1 cellular context compared by ENCODE assay signal in the genomic region with DNA sequence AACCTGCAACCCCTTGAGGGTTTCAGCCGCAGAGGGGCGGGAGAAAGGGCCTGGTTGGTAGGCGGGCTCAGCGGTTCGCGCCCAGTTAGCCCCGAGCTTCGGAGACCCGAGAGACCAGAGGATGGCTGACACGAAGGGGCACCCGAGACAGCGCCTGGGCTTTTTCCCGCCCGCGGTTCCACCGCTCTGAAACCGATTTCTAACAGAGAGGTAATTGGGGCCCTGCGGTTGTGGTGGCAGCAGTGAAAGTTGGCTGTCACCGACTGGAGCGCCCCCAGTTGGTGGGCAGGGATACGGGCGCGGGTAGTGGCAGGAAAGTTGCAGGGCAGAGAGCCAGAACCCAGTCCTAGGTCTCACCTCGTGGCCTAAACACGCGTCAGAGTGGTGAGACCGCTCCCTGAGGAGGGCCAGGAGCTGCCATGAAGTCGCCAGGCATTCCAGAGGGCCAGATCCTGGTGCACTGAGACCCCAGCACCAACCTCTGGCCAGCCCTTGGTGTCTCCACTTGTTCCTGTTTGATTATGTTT.
TF ChIP-seq lines count a peak whose summit lies in the region.

No MANE protein-coding gene starts in this region.

TF ChIP-seq in GM12878, 131 proteins besides CTCF, POLR2A, EP300 and RAD21 (continued from another document and continues in another):
- TF ChIP-seq, protein P1, sequence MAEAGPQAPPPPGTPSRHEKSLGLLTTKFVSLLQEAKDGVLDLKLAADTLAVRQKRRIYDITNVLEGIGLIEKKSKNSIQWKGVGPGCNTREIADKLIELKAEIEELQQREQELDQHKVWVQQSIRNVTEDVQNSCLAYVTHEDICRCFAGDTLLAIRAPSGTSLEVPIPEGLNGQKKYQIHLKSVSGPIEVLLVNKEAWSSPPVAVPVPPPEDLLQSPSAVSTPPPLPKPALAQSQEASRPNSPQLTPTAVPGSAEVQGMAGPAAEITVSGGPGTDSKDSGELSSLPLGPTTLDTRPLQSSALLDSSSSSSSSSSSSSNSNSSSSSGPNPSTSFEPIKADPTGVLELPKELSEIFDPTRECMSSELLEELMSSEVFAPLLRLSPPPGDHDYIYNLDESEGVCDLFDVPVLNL (IDR thresholded peaks at IDR 0.05; ENCODE audit: low read depth, low read length), result peak; percentile 76
- TF ChIP-seq NRF1 (conservative IDR thresholded peaks at IDR 0.05; ENCODE audit: low read depth, low read length) (no peak), CHD1 (IDR thresholded peaks at IDR 0.05; ENCODE audit: low read depth, low read length) (no peak), SIN3A (IDR thresholded peaks at IDR 0.05; ENCODE audit: low read depth, low read length) (no peak), WRNIP1 (IDR thresholded peaks at IDR 0.05; ENCODE audit: borderline replicate concordance, low read depth, low read length) (no peak), SRF (IDR thresholded peaks at IDR 0.05; ENCODE audit: low read depth in 2 of 2, low read length in 2 of 2) (no peak), IKZF2 (IDR thresholded peaks at IDR 0.05) (peak; percentile 90 to 94), BACH1 (IDR thresholded peaks at IDR 0.05; ENCODE audit: borderline replicate concordance) (peak; percentile 69; the same call in 1 of the 2 replicates), SMARCA5 (IDR thresholded peaks at IDR 0.05) (peak; percentile 90; the same call in 1 of the 2 replicates), MTA2 (IDR thresholded peaks at IDR 0.05; ENCODE audit: low read depth) (peak; percentile 96), HDAC2 (IDR thresholded peaks at IDR 0.05) (no peak), MYB (IDR thresholded peaks at IDR 0.05; ENCODE audit: borderline replicate concordance, low read depth, low read length) (no peak), POU2F2 (IDR thresholded peaks at IDR 0.05; ENCODE audit: borderline replicate concordance, low read depth, low read length) (peak; percentile 76; the same call in 2 of the 3 replicates), ZNF622 (IDR thresholded peaks at IDR 0.05) (no peak), YY1 (IDR thresholded peaks at IDR 0.05; ENCODE audit: low read depth, low read length) (0 out of 2 replicates have a peak, but pooled peaks have one; percentile 19), BCL11A (IDR thresholded peaks at IDR 0.05; ENCODE audit: low read depth, low read length) (peak; percentile 76; the same call in 1 of the 2 replicates), TBL1XR1 (IDR thresholded peaks at IDR 0.05; ENCODE audit: low read depth, low read length) (peak; percentile 75), NFIC (IDR thresholded peaks at IDR 0.05; ENCODE audit: low read depth, low read length) (peak; percentile 27; the same call in 1 of the 2 replicates), BHLHE40 (IDR thresholded peaks at IDR 0.05; ENCODE audit: borderline replicate concordance in 1 of 2, low read depth in 2 of 2, low read length in 1 of 2) (peak; percentile 60 to 83; a peak in 2 of 4 replicates), HCFC1 (IDR thresholded peaks at IDR 0.05; ENCODE audit: low read length) (no peak; the same call in 1 of the 2 replicates), SMAD5 (IDR thresholded peaks at IDR 0.05; ENCODE audit: low read depth) (0 out of 2 replicates have a peak, but pooled peaks have one; percentile 24), YBX1 (IDR thresholded peaks at IDR 0.05) (no peak), GATAD2B (conservative IDR thresholded peaks at IDR 0.05; ENCODE audit: low read depth) (peak; percentile 81), MEF2A (IDR thresholded peaks at IDR 0.05; ENCODE audit: insufficient read depth, low read depth, low read length) (no peak)
- TF ChIP-seq, protein P2, sequence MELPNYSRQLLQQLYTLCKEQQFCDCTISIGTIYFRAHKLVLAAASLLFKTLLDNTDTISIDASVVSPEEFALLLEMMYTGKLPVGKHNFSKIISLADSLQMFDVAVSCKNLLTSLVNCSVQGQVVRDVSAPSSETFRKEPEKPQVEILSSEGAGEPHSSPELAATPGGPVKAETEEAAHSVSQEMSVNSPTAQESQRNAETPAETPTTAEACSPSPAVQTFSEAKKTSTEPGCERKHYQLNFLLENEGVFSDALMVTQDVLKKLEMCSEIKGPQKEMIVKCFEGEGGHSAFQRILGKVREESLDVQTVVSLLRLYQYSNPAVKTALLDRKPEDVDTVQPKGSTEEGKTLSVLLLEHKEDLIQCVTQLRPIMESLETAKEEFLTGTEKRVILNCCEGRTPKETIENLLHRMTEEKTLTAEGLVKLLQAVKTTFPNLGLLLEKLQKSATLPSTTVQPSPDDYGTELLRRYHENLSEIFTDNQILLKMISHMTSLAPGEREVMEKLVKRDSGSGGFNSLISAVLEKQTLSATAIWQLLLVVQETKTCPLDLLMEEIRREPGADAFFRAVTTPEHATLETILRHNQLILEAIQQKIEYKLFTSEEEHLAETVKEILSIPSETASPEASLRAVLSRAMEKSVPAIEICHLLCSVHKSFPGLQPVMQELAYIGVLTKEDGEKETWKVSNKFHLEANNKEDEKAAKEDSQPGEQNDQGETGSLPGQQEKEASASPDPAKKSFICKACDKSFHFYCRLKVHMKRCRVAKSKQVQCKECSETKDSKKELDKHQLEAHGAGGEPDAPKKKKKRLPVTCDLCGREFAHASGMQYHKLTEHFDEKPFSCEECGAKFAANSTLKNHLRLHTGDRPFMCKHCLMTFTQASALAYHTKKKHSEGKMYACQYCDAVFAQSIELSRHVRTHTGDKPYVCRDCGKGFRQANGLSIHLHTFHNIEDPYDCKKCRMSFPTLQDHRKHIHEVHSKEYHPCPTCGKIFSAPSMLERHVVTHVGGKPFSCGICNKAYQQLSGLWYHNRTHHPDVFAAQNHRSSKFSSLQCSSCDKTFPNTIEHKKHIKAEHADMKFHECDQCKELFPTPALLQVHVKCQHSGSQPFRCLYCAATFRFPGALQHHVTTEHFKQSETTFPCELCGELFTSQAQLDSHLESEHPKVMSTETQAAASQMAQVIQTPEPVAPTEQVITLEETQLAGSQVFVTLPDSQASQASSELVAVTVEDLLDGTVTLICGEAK (IDR thresholded peaks at IDR 0.05; ENCODE audit: borderline replicate concordance), result peak; percentile 51; the same call in 1 of the 2 replicates
- TF ChIP-seq, protein P3, sequence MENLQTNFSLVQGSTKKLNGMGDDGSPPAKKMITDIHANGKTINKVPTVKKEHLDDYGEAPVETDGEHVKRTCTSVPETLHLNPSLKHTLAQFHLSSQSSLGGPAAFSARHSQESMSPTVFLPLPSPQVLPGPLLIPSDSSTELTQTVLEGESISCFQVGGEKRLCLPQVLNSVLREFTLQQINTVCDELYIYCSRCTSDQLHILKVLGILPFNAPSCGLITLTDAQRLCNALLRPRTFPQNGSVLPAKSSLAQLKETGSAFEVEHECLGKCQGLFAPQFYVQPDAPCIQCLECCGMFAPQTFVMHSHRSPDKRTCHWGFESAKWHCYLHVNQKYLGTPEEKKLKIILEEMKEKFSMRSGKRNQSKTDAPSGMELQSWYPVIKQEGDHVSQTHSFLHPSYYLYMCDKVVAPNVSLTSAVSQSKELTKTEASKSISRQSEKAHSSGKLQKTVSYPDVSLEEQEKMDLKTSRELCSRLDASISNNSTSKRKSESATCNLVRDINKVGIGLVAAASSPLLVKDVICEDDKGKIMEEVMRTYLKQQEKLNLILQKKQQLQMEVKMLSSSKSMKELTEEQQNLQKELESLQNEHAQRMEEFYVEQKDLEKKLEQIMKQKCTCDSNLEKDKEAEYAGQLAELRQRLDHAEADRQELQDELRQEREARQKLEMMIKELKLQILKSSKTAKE (IDR thresholded peaks at IDR 0.05; ENCODE audit: low read depth, poor library complexity, severe bottlenecking), result peak; percentile 95
- TF ChIP-seq, protein P4, sequence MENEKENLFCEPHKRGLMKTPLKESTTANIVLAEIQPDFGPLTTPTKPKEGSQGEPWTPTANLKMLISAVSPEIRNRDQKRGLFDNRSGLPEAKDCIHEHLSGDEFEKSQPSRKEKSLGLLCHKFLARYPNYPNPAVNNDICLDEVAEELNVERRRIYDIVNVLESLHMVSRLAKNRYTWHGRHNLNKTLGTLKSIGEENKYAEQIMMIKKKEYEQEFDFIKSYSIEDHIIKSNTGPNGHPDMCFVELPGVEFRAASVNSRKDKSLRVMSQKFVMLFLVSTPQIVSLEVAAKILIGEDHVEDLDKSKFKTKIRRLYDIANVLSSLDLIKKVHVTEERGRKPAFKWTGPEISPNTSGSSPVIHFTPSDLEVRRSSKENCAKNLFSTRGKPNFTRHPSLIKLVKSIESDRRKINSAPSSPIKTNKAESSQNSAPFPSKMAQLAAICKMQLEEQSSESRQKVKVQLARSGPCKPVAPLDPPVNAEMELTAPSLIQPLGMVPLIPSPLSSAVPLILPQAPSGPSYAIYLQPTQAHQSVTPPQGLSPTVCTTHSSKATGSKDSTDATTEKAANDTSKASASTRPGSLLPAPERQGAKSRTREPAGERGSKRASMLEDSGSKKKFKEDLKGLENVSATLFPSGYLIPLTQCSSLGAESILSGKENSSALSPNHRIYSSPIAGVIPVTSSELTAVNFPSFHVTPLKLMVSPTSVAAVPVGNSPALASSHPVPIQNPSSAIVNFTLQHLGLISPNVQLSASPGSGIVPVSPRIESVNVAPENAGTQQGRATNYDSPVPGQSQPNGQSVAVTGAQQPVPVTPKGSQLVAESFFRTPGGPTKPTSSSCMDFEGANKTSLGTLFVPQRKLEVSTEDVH (IDR thresholded peaks at IDR 0.05; ENCODE audit: low read depth, partially characterized antibody), result peak; percentile 72
- TF ChIP-seq, protein P5, sequence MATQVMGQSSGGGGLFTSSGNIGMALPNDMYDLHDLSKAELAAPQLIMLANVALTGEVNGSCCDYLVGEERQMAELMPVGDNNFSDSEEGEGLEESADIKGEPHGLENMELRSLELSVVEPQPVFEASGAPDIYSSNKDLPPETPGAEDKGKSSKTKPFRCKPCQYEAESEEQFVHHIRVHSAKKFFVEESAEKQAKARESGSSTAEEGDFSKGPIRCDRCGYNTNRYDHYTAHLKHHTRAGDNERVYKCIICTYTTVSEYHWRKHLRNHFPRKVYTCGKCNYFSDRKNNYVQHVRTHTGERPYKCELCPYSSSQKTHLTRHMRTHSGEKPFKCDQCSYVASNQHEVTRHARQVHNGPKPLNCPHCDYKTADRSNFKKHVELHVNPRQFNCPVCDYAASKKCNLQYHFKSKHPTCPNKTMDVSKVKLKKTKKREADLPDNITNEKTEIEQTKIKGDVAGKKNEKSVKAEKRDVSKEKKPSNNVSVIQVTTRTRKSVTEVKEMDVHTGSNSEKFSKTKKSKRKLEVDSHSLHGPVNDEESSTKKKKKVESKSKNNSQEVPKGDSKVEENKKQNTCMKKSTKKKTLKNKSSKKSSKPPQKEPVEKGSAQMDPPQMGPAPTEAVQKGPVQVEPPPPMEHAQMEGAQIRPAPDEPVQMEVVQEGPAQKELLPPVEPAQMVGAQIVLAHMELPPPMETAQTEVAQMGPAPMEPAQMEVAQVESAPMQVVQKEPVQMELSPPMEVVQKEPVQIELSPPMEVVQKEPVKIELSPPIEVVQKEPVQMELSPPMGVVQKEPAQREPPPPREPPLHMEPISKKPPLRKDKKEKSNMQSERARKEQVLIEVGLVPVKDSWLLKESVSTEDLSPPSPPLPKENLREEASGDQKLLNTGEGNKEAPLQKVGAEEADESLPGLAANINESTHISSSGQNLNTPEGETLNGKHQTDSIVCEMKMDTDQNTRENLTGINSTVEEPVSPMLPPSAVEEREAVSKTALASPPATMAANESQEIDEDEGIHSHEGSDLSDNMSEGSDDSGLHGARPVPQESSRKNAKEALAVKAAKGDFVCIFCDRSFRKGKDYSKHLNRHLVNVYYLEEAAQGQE (IDR thresholded peaks at IDR 0.05; ENCODE audit: low read depth, low read length), result no peak
- TF ChIP-seq, protein P6, sequence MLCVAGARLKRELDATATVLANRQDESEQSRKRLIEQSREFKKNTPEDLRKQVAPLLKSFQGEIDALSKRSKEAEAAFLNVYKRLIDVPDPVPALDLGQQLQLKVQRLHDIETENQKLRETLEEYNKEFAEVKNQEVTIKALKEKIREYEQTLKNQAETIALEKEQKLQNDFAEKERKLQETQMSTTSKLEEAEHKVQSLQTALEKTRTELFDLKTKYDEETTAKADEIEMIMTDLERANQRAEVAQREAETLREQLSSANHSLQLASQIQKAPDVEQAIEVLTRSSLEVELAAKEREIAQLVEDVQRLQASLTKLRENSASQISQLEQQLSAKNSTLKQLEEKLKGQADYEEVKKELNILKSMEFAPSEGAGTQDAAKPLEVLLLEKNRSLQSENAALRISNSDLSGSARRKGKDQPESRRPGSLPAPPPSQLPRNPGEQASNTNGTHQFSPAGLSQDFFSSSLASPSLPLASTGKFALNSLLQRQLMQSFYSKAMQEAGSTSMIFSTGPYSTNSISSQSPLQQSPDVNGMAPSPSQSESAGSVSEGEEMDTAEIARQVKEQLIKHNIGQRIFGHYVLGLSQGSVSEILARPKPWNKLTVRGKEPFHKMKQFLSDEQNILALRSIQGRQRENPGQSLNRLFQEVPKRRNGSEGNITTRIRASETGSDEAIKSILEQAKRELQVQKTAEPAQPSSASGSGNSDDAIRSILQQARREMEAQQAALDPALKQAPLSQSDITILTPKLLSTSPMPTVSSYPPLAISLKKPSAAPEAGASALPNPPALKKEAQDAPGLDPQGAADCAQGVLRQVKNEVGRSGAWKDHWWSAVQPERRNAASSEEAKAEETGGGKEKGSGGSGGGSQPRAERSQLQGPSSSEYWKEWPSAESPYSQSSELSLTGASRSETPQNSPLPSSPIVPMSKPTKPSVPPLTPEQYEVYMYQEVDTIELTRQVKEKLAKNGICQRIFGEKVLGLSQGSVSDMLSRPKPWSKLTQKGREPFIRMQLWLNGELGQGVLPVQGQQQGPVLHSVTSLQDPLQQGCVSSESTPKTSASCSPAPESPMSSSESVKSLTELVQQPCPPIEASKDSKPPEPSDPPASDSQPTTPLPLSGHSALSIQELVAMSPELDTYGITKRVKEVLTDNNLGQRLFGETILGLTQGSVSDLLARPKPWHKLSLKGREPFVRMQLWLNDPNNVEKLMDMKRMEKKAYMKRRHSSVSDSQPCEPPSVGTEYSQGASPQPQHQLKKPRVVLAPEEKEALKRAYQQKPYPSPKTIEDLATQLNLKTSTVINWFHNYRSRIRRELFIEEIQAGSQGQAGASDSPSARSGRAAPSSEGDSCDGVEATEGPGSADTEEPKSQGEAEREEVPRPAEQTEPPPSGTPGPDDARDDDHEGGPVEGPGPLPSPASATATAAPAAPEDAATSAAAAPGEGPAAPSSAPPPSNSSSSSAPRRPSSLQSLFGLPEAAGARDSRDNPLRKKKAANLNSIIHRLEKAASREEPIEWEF (IDR thresholded peaks at IDR 0.05; ENCODE audit: insufficient replicate concordance, low read depth, low read length), result no peak
- TF ChIP-seq, protein P7, sequence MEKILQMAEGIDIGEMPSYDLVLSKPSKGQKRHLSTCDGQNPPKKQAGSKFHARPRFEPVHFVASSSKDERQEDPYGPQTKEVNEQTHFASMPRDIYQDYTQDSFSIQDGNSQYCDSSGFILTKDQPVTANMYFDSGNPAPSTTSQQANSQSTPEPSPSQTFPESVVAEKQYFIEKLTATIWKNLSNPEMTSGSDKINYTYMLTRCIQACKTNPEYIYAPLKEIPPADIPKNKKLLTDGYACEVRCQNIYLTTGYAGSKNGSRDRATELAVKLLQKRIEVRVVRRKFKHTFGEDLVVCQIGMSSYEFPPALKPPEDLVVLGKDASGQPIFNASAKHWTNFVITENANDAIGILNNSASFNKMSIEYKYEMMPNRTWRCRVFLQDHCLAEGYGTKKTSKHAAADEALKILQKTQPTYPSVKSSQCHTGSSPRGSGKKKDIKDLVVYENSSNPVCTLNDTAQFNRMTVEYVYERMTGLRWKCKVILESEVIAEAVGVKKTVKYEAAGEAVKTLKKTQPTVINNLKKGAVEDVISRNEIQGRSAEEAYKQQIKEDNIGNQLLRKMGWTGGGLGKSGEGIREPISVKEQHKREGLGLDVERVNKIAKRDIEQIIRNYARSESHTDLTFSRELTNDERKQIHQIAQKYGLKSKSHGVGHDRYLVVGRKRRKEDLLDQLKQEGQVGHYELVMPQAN (conservative IDR thresholded peaks at IDR 0.05), result peak; percentile 65; the same call in 1 of the 2 replicates
- TF ChIP-seq, protein P8, sequence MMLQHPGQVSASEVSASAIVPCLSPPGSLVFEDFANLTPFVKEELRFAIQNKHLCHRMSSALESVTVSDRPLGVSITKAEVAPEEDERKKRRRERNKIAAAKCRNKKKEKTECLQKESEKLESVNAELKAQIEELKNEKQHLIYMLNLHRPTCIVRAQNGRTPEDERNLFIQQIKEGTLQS (IDR thresholded peaks at IDR 0.05; ENCODE audit: borderline replicate concordance, extremely low read depth, low read depth, low read length), result no peak
